In genomic region chr6:41167173-41167963, GRCh38 we compare ENCODE assay signal across 11 cellular contexts. TPM values are rescaled to one million over a fixed set of nuclear protein-coding genes. Genes with fewer than 3 reads are reported as not detected.
DNase-seq lines count a peak whose midpoint lies in the region; ATAC-seq, FAIRE-seq and TF ChIP-seq lines count a peak whose summit lies in the region.
"Had no signal": no experiment of that assay in that cellular context is flagged by ENCODE, and none has a peak within 500 bp of the region (broad histone marks: within the 10 kb centered on the region; RNA-seq: fewer than 3 reads in every experiment).

No MANE protein-coding gene starts in this region.

- intact Hi-C loops in Right ventricle myocardium superior (cut with DNase I), result no loop called here

- DNase-seq in cardiac muscle cell (ENCODE audit: low read depth in 1 of 2, low spot score in 1 of 2) (peak; percentile 24 to 79), Right ventricle myocardium superior (no peak), UCSD-AML1 (lab: John Stamatoyannopoulos, UW; ENCODE audit: unreplicated experiment) (peak; percentile 44), foreskin keratinocyte (peak in 1 of 2 donors; percentile 32), D721Med (ENCODE audit: insufficient read length, low spot score) (no peak), GM20000 (ENCODE audit: low spot score) (no peak)
- no peak for DNase-seq in stimulated activated CD4-positive, alpha-beta T cell treated with anti-CD3 and anti-CD28 coated beads, Interleukin-4, amount 100 ng/mL, for 1 hour
- DNase-seq: stimulated activated CD8-positive, alpha-beta memory T cell treated with anti-CD3 and anti-CD28 coated beads, Interleukin-4, amount 100 ng/mL, for 48 hours had no signal

- no peak for TF ChIP-seq CTCF in cardiac muscle cell (IDR thresholded peaks at IDR 0.05; ENCODE audit: low read depth, low read length)
- no peak for TF ChIP-seq CTCF in foreskin keratinocyte (conservative IDR thresholded peaks at IDR 0.05)
- no peak for TF ChIP-seq CTCF in D721Med (IDR thresholded peaks at IDR 0.05; ENCODE audit: insufficient read depth, missing control alignments)
- no peak for TF ChIP-seq CTCF in GM20000 (IDR thresholded peaks at IDR 0.05; ENCODE audit: extremely low read depth, missing control alignments)

- H3K36me3 ChIP-seq in cardiac muscle cell, result no peaks in the 10 kb centered on the region

- no peak overlapping the region for H3K4me3 ChIP-seq in cardiac muscle cell

- ATAC-seq in Right ventricle myocardium superior (ENCODE audit: poor library complexity) (no peak), foreskin keratinocyte (peak; percentile 76), GM18870 (IDR thresholded peaks at IDR 0.05; ENCODE audit: unreplicated experiment) (no peak)

- H3K27ac ChIP-seq in cardiac muscle cell, result no peak overlapping the region
- H3K27ac ChIP-seq in foreskin keratinocyte, result no peak overlapping the region

- H3K27me3 ChIP-seq in cardiac muscle cell (no peaks in the 10 kb centered on the region), foreskin keratinocyte (peaks cover 3% of the 10 kb centered on the region)

- FAIRE-seq in D721Med (lab: Jason Lieb, UNC), result no peak

- H3K9me3 ChIP-seq in cardiac muscle cell (ENCODE audit: low read depth), result no peaks in the 10 kb centered on the region

- no peaks in the 10 kb centered on the region for H3K4me1 ChIP-seq in cardiac muscle cell (ENCODE audit: low read depth)
- no peaks in the 10 kb centered on the region for H3K4me1 ChIP-seq in foreskin keratinocyte

RNA-seq across cellular contexts. Expression of gene TREM2, which starts 4.5 kb away (rescaled TPM):
- not detected in 2 replicates for total RNA-seq in cardiac muscle cell
- polyA plus RNA-seq in cardiac muscle cell, result not detected in 2 replicates
- total RNA-seq in Right ventricle myocardium superior, result 0.35 TPM
- 0.37 and 0.85 TPM in 2 replicates for total RNA-seq in foreskin keratinocyte
- polyA plus RNA-seq in foreskin keratinocyte, result 0.58 and 0.88 TPM in 2 replicates
- polyA plus RNA-seq: BJ had no signal

RNA-seq across cellular contexts. Expression of gene TREML1, which starts 13.2 kb away (rescaled TPM):
- not detected in 2 replicates for total RNA-seq in cardiac muscle cell
- not detected in 2 replicates for polyA plus RNA-seq in cardiac muscle cell
- not detected for total RNA-seq in Right ventricle myocardium superior
- 0.18 and 0.34 TPM in 2 replicates for total RNA-seq in foreskin keratinocyte
- 0.17 and 0.36 TPM in 2 replicates for polyA plus RNA-seq in foreskin keratinocyte
- polyA plus RNA-seq: BJ had no signal

RNA-seq across cellular contexts. Expression of gene TREML2, which starts 33.6 kb away (rescaled TPM):
- total RNA-seq in cardiac muscle cell (not detected in 2 replicates), Right ventricle myocardium superior (not detected), foreskin keratinocyte (0.07 and 0.17 TPM in 2 replicates)
- polyA plus RNA-seq in cardiac muscle cell (not detected in 2 replicates), foreskin keratinocyte (0.04 and 0.18 TPM in 2 replicates)
- total RNA-seq: mucosa of gallbladder had no signal
- polyA plus RNA-seq: BJ had no signal

Comparison
In these comparisons a context has a peak if more than half of its experiments do, and no peak if none do; other contexts are left out.
1. DNase-seq: peak in cardiac muscle cell (2 of 2) and UCSD-AML1 (single experiment); none in Right ventricle myocardium superior (single experiment), stimulated activated CD4-positive, alpha-beta T cell treated with anti-CD3 and anti-CD28 coated beads, Interleukin-4, amount 100 ng/mL, for 1 hour (single experiment), D721Med (single experiment) and GM20000 (single experiment).